ENCODE assay signal across 8 cellular contexts in genomic region chr10:79446451-79447020, GRCh38. TPM values are rescaled to one million over a fixed set of nuclear protein-coding genes. Genes with fewer than 3 reads are reported as not detected.
A peak's percentile ranks its signal among the peaks of the same experiment; 100 is the strongest.
DNase-seq lines count a peak whose midpoint lies in the region; ATAC-seq and TF ChIP-seq lines count a peak whose summit lies in the region.

No MANE protein-coding gene starts in this region.

- peak; percentile 32 for DNase-seq in stimulated activated CD4-positive, alpha-beta T cell treated with anti-CD3 and anti-CD28 coated beads, Interleukin-15, amount 100 ng/mL, for 24 hours
- no peak for DNase-seq in stimulated activated CD4-positive, alpha-beta T cell treated with anti-CD3 and anti-CD28 coated beads, Interleukin-4, amount 100 ng/mL, for 24 hours
- DNase-seq in heart left ventricle (peak; percentile 76 to 88 (median 83)), progenitor cell of endocrine pancreas (ENCODE audit: low spot score, unreplicated experiment) (peak; percentile 29), cerebellar nuclear complex (lab: John Stamatoyannopoulos, UW) (no peak)

- peak overlapping the region; percentile 70 for H3K4me3 Mint-ChIP-seq in activated T-helper 17 cell treated with anti-CD3 and anti-CD28 coated beads, Interleukin-2, amount 50 U/mL, for 72 hours
- H3K4me3 Mint-ChIP-seq in progenitor cell of endocrine pancreas (ENCODE audit: low read depth) = peak overlapping the region; percentile 72

- no peak for TF ChIP-seq CTCF in heart left ventricle (IDR thresholded peaks at IDR 0.05)
- TF ChIP-seq CTCF in progenitor cell of endocrine pancreas (IDR thresholded peaks at IDR 0.05; ENCODE audit: unreplicated experiment) = no peak

- 6 to 29% (median 8%) methylated on average over 15 to 35 of the region's 35 CpGs for WGBS in heart left ventricle, 4 donors

- peak overlapping the region; percentile 20 to 99 (median 90) for H3K4me3 ChIP-seq in heart left ventricle

- H3K4me1 ChIP-seq in heart left ventricle = peaks cover 2 to 43% (median 26%) of the 10 kb centered on the region in 12 donors

- intact Hi-C loops in heart left ventricle (cut with DNase I) = loop anchor here in 4 of 10 donors (2.0 to 10.0 kb wide), 5 partner anchors 20 to 69 kb away; no protein-coding TSS in a partner anchor

- H3K27me3 ChIP-seq in heart left ventricle = no peaks in the 10 kb centered on the region

- H3K36me3 Mint-ChIP-seq in activated T-helper 17 cell treated with anti-CD3 and anti-CD28 coated beads, Interleukin-2, amount 50 U/mL, for 72 hours (ENCODE audit: low read depth) = no peaks in the 10 kb centered on the region
- H3K36me3 Mint-ChIP-seq in progenitor cell of endocrine pancreas (ENCODE audit: insufficient read depth) = no peaks in the 10 kb centered on the region

- ATAC-seq in activated T-helper 17 cell treated with anti-CD3 and anti-CD28 coated beads, Interleukin-2, amount 50 U/mL, for 72 hours (replicated peaks) = no peak
- peak in 3 of 4 donors; percentile 4 to 18 (median 13) for ATAC-seq in heart left ventricle
- no peak for ATAC-seq in activated CD4-positive, CD25-positive, alpha-beta regulatory T cell treated with anti-CD3 and anti-CD28 coated beads, Interleukin-2, amount 50 U/mL, for 24 hours
- no peak for ATAC-seq in HG03378 (IDR thresholded peaks at IDR 0.05; ENCODE audit: unreplicated experiment)

- H3K9me3 ChIP-seq in heart left ventricle = no peaks in the 10 kb centered on the region

- no peak overlapping the region for H3K27ac Mint-ChIP-seq in activated T-helper 17 cell treated with anti-CD3 and anti-CD28 coated beads, Interleukin-2, amount 50 U/mL, for 72 hours
- H3K27ac Mint-ChIP-seq in progenitor cell of endocrine pancreas = peak overlapping the region; percentile 91

- H3K4me1 Mint-ChIP-seq in activated T-helper 17 cell treated with anti-CD3 and anti-CD28 coated beads, Interleukin-2, amount 50 U/mL, for 72 hours = peaks cover 19% of the 10 kb centered on the region
- H3K4me1 Mint-ChIP-seq in progenitor cell of endocrine pancreas (ENCODE audit: low read depth) = peaks cover 34% of the 10 kb centered on the region

- H3K27ac ChIP-seq in heart left ventricle = peak overlapping the region; percentile 62 to 98 (median 96)

- no peak for TF ChIP-seq POLR2A in heart left ventricle (IDR thresholded peaks at IDR 0.05)

- no peaks in the 10 kb centered on the region for H3K27me3 Mint-ChIP-seq in activated T-helper 17 cell treated with anti-CD3 and anti-CD28 coated beads, Interleukin-2, amount 50 U/mL, for 72 hours
- peaks cover 37% of the 10 kb centered on the region for H3K27me3 Mint-ChIP-seq in progenitor cell of endocrine pancreas

- H3K36me3 ChIP-seq in heart left ventricle = peaks cover 0 to 8% (median 0%) of the 10 kb centered on the region in 9 donors

- H3K9me3 Mint-ChIP-seq in activated T-helper 17 cell treated with anti-CD3 and anti-CD28 coated beads, Interleukin-2, amount 50 U/mL, for 72 hours = no peaks in the 10 kb centered on the region
- no peaks in the 10 kb centered on the region for H3K9me3 Mint-ChIP-seq in progenitor cell of endocrine pancreas (ENCODE audit: low read depth)

RNA-seq across cellular contexts. Expression of gene ZCCHC24, which starts 1.1 kb away (rescaled TPM):
- 1 to 10 TPM; 1.3 to 2.6 TPM for total RNA-seq in activated T-helper 17 cell treated with anti-CD3 and anti-CD28 coated beads, Interleukin-2, amount 50 U/mL, for 72 hours
- total RNA-seq in heart left ventricle = 100 to 1,000 TPM in 1 of 9 donors, 10 to 100 TPM in 8; 44.8 to 122 (median 51.9) TPM
- polyA plus RNA-seq in heart left ventricle = 10 to 100 TPM; 18.7 to 40.7 TPM
- total RNA-seq in progenitor cell of endocrine pancreas = 1.3 and 1.6 TPM in 2 replicates

Comparison
In these comparisons a context has a peak if more than half of its experiments do, and no peak if none do; other contexts are left out.
1. DNase-seq: peak in stimulated activated CD4-positive, alpha-beta T cell treated with anti-CD3 and anti-CD28 coated beads, Interleukin-15, amount 100 ng/mL, for 24 hours (single experiment), heart left ventricle (5 of 5) and progenitor cell of endocrine pancreas (single experiment); none in stimulated activated CD4-positive, alpha-beta T cell treated with anti-CD3 and anti-CD28 coated beads, Interleukin-4, amount 100 ng/mL, for 24 hours (single experiment) and cerebellar nuclear complex (0 of 2).
2. ATAC-seq: peak in heart left ventricle (3 of 4); none in activated T-helper 17 cell treated with anti-CD3 and anti-CD28 coated beads, Interleukin-2, amount 50 U/mL, for 72 hours (single experiment), activated CD4-positive, CD25-positive, alpha-beta regulatory T cell treated with anti-CD3 and anti-CD28 coated beads, Interleukin-2, amount 50 U/mL, for 24 hours (0 of 2) and HG03378 (single experiment).
3. RNA of gene ZCCHC24, which starts 1.1 kb away (total RNA-seq): 44.8 to 122 TPM in heart left ventricle; 1.3 to 2.6 TPM in activated T-helper 17 cell treated with anti-CD3 and anti-CD28 coated beads, Interleukin-2, amount 50 U/mL, for 72 hours and 1.3 to 1.6 TPM in progenitor cell of endocrine pancreas; every median in the first group is over 10 times any median in the second.